Comparison of ENCODE assay signal across 21 cellular contexts in genomic region chr22:28788601-28789000, GRCh38. TPM values are rescaled to one million over a fixed set of nuclear protein-coding genes. Genes with fewer than 3 reads are reported as not detected.
DNase-seq lines count a peak whose midpoint lies in the region; ATAC-seq and TF ChIP-seq lines count a peak whose summit lies in the region.
"Had no signal": no experiment of that assay in that cellular context is flagged by ENCODE, and none has a peak within 500 bp of the region (broad histone marks: within the 10 kb centered on the region; RNA-seq: fewer than 3 reads in every experiment).

No MANE protein-coding gene starts in this region.

- no peak overlapping the region for H3K27ac ChIP-seq in spleen
- H3K27ac ChIP-seq: Peyer's patch, SJSA1 had no signal

- H3K27me3 Mint-ChIP-seq in Caco-2 (ENCODE audit: insufficient read depth, unreplicated experiment): no peaks in the 10 kb centered on the region
- H3K27me3 Mint-ChIP-seq in glutamatergic neuron (ENCODE audit: unreplicated experiment): no peaks in the 10 kb centered on the region
- H3K27me3 Mint-ChIP-seq in type B pancreatic cell: no peaks in the 10 kb centered on the region
- H3K27me3 Mint-ChIP-seq: CD4-positive, alpha-beta memory T cell had no signal

- no peak for TF ChIP-seq CTCF in Caco-2 (IDR thresholded peaks at IDR 0.05; ENCODE audit: insufficient read depth in 1 of 2, low read depth in 1 of 2, low read length in 1 of 2, severe bottlenecking in 1 of 2, unreplicated experiment in 1 of 2)
- TF ChIP-seq CTCF in glutamatergic neuron (IDR thresholded peaks at IDR 0.05; ENCODE audit: partially characterized antibody, unreplicated experiment): no peak
- no peak for TF ChIP-seq CTCF in spleen (IDR thresholded peaks at IDR 0.05 in 8 of 11, conservative IDR thresholded peaks at IDR 0.05 in 3 of 11)
- TF ChIP-seq CTCF in type B pancreatic cell (conservative IDR thresholded peaks at IDR 0.05): no peak

- CTCF ChIA-PET in Caco-2 (lab: Charles Lee): no interaction called here

- no peak overlapping the region for H3K4me3 ChIP-seq in Caco-2 (ENCODE audit: low read depth, low read length)
- H3K4me3 ChIP-seq in spleen: no peak overlapping the region
- H3K4me3 ChIP-seq: HAP-1, Peyer's patch, SJSA1 had no signal

- H3K36me3 Mint-ChIP-seq in Caco-2 (ENCODE audit: insufficient read depth, unreplicated experiment): peaks cover 85% of the 10 kb centered on the region
- no peaks in the 10 kb centered on the region for H3K36me3 Mint-ChIP-seq in glutamatergic neuron (ENCODE audit: unreplicated experiment)
- H3K36me3 Mint-ChIP-seq in type B pancreatic cell: peaks cover 35% of the 10 kb centered on the region

- ATAC-seq in GM21390 (IDR thresholded peaks at IDR 0.05; ENCODE audit: unreplicated experiment): no peak

- H3K27ac Mint-ChIP-seq in Caco-2 (ENCODE audit: unreplicated experiment): no peak overlapping the region
- H3K27ac Mint-ChIP-seq in glutamatergic neuron (ENCODE audit: unreplicated experiment): no peak overlapping the region
- H3K27ac Mint-ChIP-seq in type B pancreatic cell: no peak overlapping the region

- H3K27me3 ChIP-seq in Caco-2 (replicated peaks; ENCODE audit: control insufficient read depth, insufficient read depth, low read length) (no peaks in the 10 kb centered on the region), spleen (replicated peaks in 1 of 7) (no peaks in the 10 kb centered on the region)
- H3K27me3 ChIP-seq: BE2C, Peyer's patch, SJSA1 had no signal

- no peak overlapping the region for H3K4me3 Mint-ChIP-seq in Caco-2 (ENCODE audit: unreplicated experiment)
- peak overlapping the region; percentile 45 for H3K4me3 Mint-ChIP-seq in glutamatergic neuron (ENCODE audit: unreplicated experiment)
- no peak overlapping the region for H3K4me3 Mint-ChIP-seq in type B pancreatic cell
- H3K4me3 Mint-ChIP-seq: CD4-positive, alpha-beta memory T cell had no signal

- H3K36me3 ChIP-seq in Caco-2 (ENCODE audit: control insufficient read depth, insufficient read depth, low read length) (peaks cover 2% of the 10 kb centered on the region), spleen (peaks cover 0 to 77% (median 49%) of the 10 kb centered on the region in 6 donors)

- H3K4me1 ChIP-seq in Caco-2: peaks cover 14% of the 10 kb centered on the region
- H3K4me1 ChIP-seq in spleen: peaks cover 11 to 55% (median 37%) of the 10 kb centered on the region in 6 donors
- H3K4me1 ChIP-seq: BE2C, HAP-1, SJSA1 had no signal

- DNase-seq in DMS153 (lab: John Stamatoyannopoulos, UW): peak; percentile 15
- DNase-seq in DMS153 treated with DMSO at 0.1 percent for 48 hours (lab: John Stamatoyannopoulos, UW; ENCODE audit: unreplicated experiment): no peak
- DNase-seq in Caco-2: no peak
- DNase-seq in NCI-H2171 (lab: John Stamatoyannopoulos, UW): peak; percentile 37
- no peak for DNase-seq in glutamatergic neuron
- DNase-seq in spleen: no peak
- no peak for DNase-seq in type B pancreatic cell (ENCODE audit: extremely low spot score, unreplicated experiment)
- DNase-seq: 8988T; BE2C; Calu3; CD4-positive, alpha-beta memory T cell; DND-41; IMR-90; NCI-H1417 treated with DMSO at 0.1 percent for 48 hours; NCI-H2029 treated with DMSO at 0.1 percent for 48 hours; NCI-H345; NCI-H524 treated with DMSO at 0.1 percent for 48 hours; Peyer's patch had no signal

- WGBS in spleen, 5 donors: 64 to 81% (median 74%) methylated on average over 3 of the region's 3 CpGs

- peaks cover 23% of the 10 kb centered on the region for H3K4me1 Mint-ChIP-seq in Caco-2 (ENCODE audit: low read depth, unreplicated experiment)
- H3K4me1 Mint-ChIP-seq in glutamatergic neuron (ENCODE audit: low read depth, unreplicated experiment): peaks cover 10% of the 10 kb centered on the region
- H3K4me1 Mint-ChIP-seq in type B pancreatic cell (ENCODE audit: unreplicated experiment): peaks cover 15% of the 10 kb centered on the region

- intact Hi-C loops in Caco-2 (cut with micrococcal nuclease; ENCODE audit: unreplicated experiment): no loop called here
- intact Hi-C loops in spleen (cut with DNase I; ENCODE audit: low total_unique reads): no loop called here

- H3K9me3 Mint-ChIP-seq in Caco-2 (ENCODE audit: unreplicated experiment) (no peaks in the 10 kb centered on the region), glutamatergic neuron (ENCODE audit: unreplicated experiment) (no peaks in the 10 kb centered on the region), type B pancreatic cell (no peaks in the 10 kb centered on the region)
- H3K9me3 Mint-ChIP-seq: CD4-positive, alpha-beta memory T cell had no signal

- BruUV-seq in Caco-2 (replicated peaks; lab: Mats Ljungman, UMichigan): TSS peak; percentile 6

- POLR2A ChIA-PET in Caco-2 (lab: Charles Lee): no interaction called here

- TF ChIP-seq POLR2A in spleen (IDR thresholded peaks at IDR 0.05): no peak

- H3K9me3 ChIP-seq in Caco-2 (no peaks in the 10 kb centered on the region), spleen (no peaks in the 10 kb centered on the region)
- H3K9me3 ChIP-seq: BE2C, HAP-1, Peyer's patch, SJSA1 had no signal

RNA-seq across cellular contexts. Expression of gene XBP1, which starts 11.8 kb away (rescaled TPM):
- total RNA-seq in Caco-2 (2022) (215 and 225 TPM in 2 replicates), glutamatergic neuron (ENCODE audit: unreplicated experiment) (77.4 TPM), spleen (100 to 1,000 TPM; 136 to 703 (median 251) TPM), type B pancreatic cell (ENCODE audit: low replicate concordance) (127 and 170 TPM in 2 replicates)
- 10 to 100 TPM; 26.8 to 53.8 (median 47.0) TPM for polyA plus RNA-seq in spleen

RNA-seq across cellular contexts. Expression of gene CCDC117, which starts 16.1 kb away (rescaled TPM):
- total RNA-seq in Caco-2 (2022) (27.8 and 33.1 TPM in 2 replicates), glutamatergic neuron (ENCODE audit: unreplicated experiment) (11.7 TPM), spleen (10 to 100 TPM; 15.0 to 33.0 (median 25.3) TPM), type B pancreatic cell (ENCODE audit: low replicate concordance) (29.0 and 40.8 TPM in 2 replicates)
- polyA plus RNA-seq in spleen: 10 to 100 TPM in 1 of 3 donors, 1 to 10 TPM in 2; 6.6 to 10.4 (median 9.7) TPM

RNA-seq across cellular contexts. Expression of gene HSCB, which starts 46.8 kb away (rescaled TPM):
- total RNA-seq in Caco-2 (2022) (8.2 and 11.4 TPM in 2 replicates), glutamatergic neuron (ENCODE audit: unreplicated experiment) (5.4 TPM), spleen (10 to 100 TPM; 13.5 to 24.5 (median 17.2) TPM), type B pancreatic cell (ENCODE audit: low replicate concordance) (11.4 and 13.5 TPM in 2 replicates)
- polyA plus RNA-seq in spleen: 10 to 100 TPM; 24.8 to 26.6 (median 26.2) TPM

RNA-seq across cellular contexts. Expression of gene CHEK2, which starts 47.0 kb away (rescaled TPM):
- total RNA-seq in Caco-2 (2022) (34.0 and 38.0 TPM in 2 replicates), glutamatergic neuron (ENCODE audit: unreplicated experiment) (7.4 TPM), spleen (10 to 100 TPM in 4 of 7 donors, 1 to 10 TPM in 3; 8.1 to 18.9 (median 10.6) TPM), type B pancreatic cell (ENCODE audit: low replicate concordance) (18.8 and 34.1 TPM in 2 replicates)
- polyA plus RNA-seq in spleen: 10 to 100 TPM; 17.4 to 21.2 (median 19.8) TPM

Comparison
In these comparisons a context has a peak if more than half of its experiments do, and no peak if none do; other contexts are left out.
1. DNase-seq: peak in DMS153 (single experiment) and NCI-H2171 (single experiment); none in DMS153 treated with DMSO at 0.1 percent for 48 hours (single experiment), Caco-2 (0 of 2), glutamatergic neuron (single experiment), spleen (single experiment) and type B pancreatic cell (single experiment).